Comparison of ENCODE assay signal across 1 cellular context in the genomic region with DNA sequence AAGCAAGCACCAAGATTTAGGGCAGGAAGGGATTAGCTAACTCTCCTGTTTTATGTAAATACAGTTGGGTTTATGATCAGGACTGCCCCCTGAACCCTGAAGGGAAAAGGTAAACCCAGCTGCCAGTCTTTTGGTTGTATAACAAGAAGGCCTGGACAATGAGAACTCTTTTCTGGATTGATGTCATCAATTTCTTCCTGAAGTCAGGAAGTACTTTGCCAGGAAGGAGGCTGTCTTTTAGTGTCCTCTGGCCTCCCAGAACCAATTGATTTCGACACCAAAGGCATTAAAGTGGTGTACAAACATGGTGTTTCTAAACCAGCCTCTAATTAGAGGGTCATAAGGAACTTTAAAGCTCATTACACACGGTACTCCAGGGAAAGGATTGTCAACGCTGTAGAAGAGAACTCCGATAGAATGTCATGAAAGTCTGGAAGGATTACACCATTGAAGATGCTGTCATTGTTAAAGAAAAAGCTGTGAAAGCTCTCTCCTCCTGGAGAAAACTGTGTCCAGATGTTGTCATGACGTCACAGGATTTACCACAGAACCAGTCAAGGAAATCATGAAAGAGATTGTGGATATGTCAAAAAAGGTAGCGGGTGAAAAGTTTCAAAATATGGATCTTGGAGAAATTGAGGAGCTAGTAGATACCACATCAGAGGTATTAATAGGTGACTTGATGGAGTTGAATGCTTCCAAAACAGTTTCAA.
TF ChIP-seq lines count a peak whose summit lies in the region.

No MANE protein-coding gene starts in this region.

TF ChIP-seq in HepG2, 621 proteins besides CTCF, POLR2A, EP300 and RAD21 (continued from another document and continues in another):
- TF ChIP-seq KAT8 (CRISPR knock-in tag; IDR thresholded peaks at IDR 0.05): peak; percentile 60; the same call in 1 of the 2 replicates
- TF ChIP-seq, protein P1, sequence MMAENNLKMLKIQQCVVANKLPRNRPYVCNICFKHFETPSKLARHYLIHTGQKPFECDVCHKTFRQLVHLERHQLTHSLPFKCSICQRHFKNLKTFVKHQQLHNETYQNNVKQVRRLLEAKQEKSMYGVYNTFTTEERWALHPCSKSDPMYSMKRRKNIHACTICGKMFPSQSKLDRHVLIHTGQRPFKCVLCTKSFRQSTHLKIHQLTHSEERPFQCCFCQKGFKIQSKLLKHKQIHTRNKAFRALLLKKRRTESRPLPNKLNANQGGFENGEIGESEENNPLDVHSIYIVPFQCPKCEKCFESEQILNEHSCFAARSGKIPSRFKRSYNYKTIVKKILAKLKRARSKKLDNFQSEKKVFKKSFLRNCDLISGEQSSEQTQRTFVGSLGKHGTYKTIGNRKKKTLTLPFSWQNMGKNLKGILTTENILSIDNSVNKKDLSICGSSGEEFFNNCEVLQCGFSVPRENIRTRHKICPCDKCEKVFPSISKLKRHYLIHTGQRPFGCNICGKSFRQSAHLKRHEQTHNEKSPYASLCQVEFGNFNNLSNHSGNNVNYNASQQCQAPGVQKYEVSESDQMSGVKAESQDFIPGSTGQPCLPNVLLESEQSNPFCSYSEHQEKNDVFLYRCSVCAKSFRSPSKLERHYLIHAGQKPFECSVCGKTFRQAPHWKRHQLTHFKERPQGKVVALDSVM (CRISPR knock-in tag; IDR thresholded peaks at IDR 0.05): peak; percentile 86
- TF ChIP-seq, protein P2, sequence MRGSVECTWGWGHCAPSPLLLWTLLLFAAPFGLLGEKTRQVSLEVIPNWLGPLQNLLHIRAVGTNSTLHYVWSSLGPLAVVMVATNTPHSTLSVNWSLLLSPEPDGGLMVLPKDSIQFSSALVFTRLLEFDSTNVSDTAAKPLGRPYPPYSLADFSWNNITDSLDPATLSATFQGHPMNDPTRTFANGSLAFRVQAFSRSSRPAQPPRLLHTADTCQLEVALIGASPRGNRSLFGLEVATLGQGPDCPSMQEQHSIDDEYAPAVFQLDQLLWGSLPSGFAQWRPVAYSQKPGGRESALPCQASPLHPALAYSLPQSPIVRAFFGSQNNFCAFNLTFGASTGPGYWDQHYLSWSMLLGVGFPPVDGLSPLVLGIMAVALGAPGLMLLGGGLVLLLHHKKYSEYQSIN (CRISPR knock-in tag; IDR thresholded peaks at IDR 0.05; ENCODE audit: borderline replicate concordance): no peak
- TF ChIP-seq TAF1 (CRISPR knock-in tag; IDR thresholded peaks at IDR 0.05): no peak
- TF ChIP-seq ZNF235 (CRISPR knock-in tag; IDR thresholded peaks at IDR 0.05; ENCODE audit: borderline replicate concordance): no peak
- TF ChIP-seq TRAFD1 (CRISPR knock-in tag; IDR thresholded peaks at IDR 0.05; ENCODE audit: borderline replicate concordance): no peak
- TF ChIP-seq HMG20B (CRISPR knock-in tag; conservative IDR thresholded peaks at IDR 0.05): 0 out of 2 replicates have a peak, but pooled peaks have one; percentile 33
- no peak for TF ChIP-seq GTF2F1 (IDR thresholded peaks at IDR 0.05; ENCODE audit: low read length)
- TF ChIP-seq, protein P3, sequence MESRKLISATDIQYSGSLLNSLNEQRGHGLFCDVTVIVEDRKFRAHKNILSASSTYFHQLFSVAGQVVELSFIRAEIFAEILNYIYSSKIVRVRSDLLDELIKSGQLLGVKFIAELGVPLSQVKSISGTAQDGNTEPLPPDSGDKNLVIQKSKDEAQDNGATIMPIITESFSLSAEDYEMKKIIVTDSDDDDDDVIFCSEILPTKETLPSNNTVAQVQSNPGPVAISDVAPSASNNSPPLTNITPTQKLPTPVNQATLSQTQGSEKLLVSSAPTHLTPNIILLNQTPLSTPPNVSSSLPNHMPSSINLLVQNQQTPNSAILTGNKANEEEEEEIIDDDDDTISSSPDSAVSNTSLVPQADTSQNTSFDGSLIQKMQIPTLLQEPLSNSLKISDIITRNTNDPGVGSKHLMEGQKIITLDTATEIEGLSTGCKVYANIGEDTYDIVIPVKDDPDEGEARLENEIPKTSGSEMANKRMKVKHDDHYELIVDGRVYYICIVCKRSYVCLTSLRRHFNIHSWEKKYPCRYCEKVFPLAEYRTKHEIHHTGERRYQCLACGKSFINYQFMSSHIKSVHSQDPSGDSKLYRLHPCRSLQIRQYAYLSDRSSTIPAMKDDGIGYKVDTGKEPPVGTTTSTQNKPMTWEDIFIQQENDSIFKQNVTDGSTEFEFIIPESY (CRISPR knock-in tag; IDR thresholded peaks at IDR 0.05): no peak
- no peak for TF ChIP-seq FOSL1 (CRISPR knock-in tag; IDR thresholded peaks at IDR 0.05; ENCODE audit: borderline replicate concordance)
- TF ChIP-seq ELF1 (CRISPR knock-in tag; IDR thresholded peaks at IDR 0.05): peak; percentile 78
- no peak for TF ChIP-seq ZSCAN22 (CRISPR knock-in tag; IDR thresholded peaks at IDR 0.05)
- TF ChIP-seq ZNF569 (CRISPR knock-in tag; IDR thresholded peaks at IDR 0.05; ENCODE audit: borderline replicate concordance): no peak
- TF ChIP-seq MLLT10 (CRISPR knock-in tag; IDR thresholded peaks at IDR 0.05): no peak
- TF ChIP-seq ZNF672 (CRISPR knock-in tag; IDR thresholded peaks at IDR 0.05): no peak
- TF ChIP-seq ATF3 (CRISPR knock-in tag; IDR thresholded peaks at IDR 0.05): peak; percentile 13
- no peak for TF ChIP-seq ZNF543 (CRISPR knock-in tag; IDR thresholded peaks at IDR 0.05)
- TF ChIP-seq KDM5B (CRISPR knock-in tag; IDR thresholded peaks at IDR 0.05; ENCODE audit: borderline replicate concordance): no peak
- no peak for TF ChIP-seq ZBTB42 (CRISPR knock-in tag; IDR thresholded peaks at IDR 0.05)
- no peak for TF ChIP-seq NFE2 (CRISPR knock-in tag; IDR thresholded peaks at IDR 0.05)
- TF ChIP-seq ZFP36 (IDR thresholded peaks at IDR 0.05; ENCODE audit: borderline replicate concordance, low read depth, low read length, partially characterized antibody): no peak
- TF ChIP-seq BORCS8-MEF2B (CRISPR knock-in tag; IDR thresholded peaks at IDR 0.05): no peak
- no peak for TF ChIP-seq THYN1 (CRISPR knock-in tag; IDR thresholded peaks at IDR 0.05; ENCODE audit: borderline replicate concordance, low read depth)
- no peak for TF ChIP-seq ZNF549 (CRISPR knock-in tag; IDR thresholded peaks at IDR 0.05)
- peak; percentile 36; the same call in 1 of the 2 replicates for TF ChIP-seq HMG20A (CRISPR knock-in tag; IDR thresholded peaks at IDR 0.05; ENCODE audit: borderline replicate concordance)
- TF ChIP-seq SIX1 (CRISPR knock-in tag; IDR thresholded peaks at IDR 0.05; ENCODE audit: borderline replicate concordance): peak; percentile 36; the same call in 1 of the 2 replicates
- TF ChIP-seq ZSCAN9 (CRISPR knock-in tag; IDR thresholded peaks at IDR 0.05; ENCODE audit: borderline replicate concordance): 0 out of 2 replicates have a peak, but pooled peaks have one; percentile 43
- TF ChIP-seq, protein P4, sequence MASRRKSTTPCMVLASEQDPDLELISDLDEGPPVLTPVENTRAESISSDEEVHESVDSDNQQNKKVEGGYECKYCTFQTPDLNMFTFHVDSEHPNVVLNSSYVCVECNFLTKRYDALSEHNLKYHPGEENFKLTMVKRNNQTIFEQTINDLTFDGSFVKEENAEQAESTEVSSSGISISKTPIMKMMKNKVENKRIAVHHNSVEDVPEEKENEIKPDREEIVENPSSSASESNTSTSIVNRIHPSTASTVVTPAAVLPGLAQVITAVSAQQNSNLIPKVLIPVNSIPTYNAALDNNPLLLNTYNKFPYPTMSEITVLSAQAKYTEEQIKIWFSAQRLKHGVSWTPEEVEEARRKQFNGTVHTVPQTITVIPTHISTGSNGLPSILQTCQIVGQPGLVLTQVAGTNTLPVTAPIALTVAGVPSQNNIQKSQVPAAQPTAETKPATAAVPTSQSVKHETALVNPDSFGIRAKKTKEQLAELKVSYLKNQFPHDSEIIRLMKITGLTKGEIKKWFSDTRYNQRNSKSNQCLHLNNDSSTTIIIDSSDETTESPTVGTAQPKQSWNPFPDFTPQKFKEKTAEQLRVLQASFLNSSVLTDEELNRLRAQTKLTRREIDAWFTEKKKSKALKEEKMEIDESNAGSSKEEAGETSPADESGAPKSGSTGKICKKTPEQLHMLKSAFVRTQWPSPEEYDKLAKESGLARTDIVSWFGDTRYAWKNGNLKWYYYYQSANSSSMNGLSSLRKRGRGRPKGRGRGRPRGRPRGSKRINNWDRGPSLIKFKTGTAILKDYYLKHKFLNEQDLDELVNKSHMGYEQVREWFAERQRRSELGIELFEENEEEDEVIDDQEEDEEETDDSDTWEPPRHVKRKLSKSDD (CRISPR knock-in tag; IDR thresholded peaks at IDR 0.05; ENCODE audit: low read depth): no peak
- peak; percentile 78 for TF ChIP-seq ZGPAT (CRISPR knock-in tag; IDR thresholded peaks at IDR 0.05)
- no peak for TF ChIP-seq ZNF333 (CRISPR knock-in tag; IDR thresholded peaks at IDR 0.05; ENCODE audit: borderline replicate concordance)
- no peak for TF ChIP-seq ZNF619 (CRISPR knock-in tag; IDR thresholded peaks at IDR 0.05)
- TF ChIP-seq EEA1 (CRISPR knock-in tag; IDR thresholded peaks at IDR 0.05; ENCODE audit: borderline replicate concordance): no peak
- no peak for TF ChIP-seq SIN3A (IDR thresholded peaks at IDR 0.05; ENCODE audit: borderline replicate concordance, low read depth, low read length)
- TF ChIP-seq EHMT2 (IDR thresholded peaks at IDR 0.05; ENCODE audit: borderline replicate concordance, low read depth, low read length): no peak
- TF ChIP-seq, protein P5, sequence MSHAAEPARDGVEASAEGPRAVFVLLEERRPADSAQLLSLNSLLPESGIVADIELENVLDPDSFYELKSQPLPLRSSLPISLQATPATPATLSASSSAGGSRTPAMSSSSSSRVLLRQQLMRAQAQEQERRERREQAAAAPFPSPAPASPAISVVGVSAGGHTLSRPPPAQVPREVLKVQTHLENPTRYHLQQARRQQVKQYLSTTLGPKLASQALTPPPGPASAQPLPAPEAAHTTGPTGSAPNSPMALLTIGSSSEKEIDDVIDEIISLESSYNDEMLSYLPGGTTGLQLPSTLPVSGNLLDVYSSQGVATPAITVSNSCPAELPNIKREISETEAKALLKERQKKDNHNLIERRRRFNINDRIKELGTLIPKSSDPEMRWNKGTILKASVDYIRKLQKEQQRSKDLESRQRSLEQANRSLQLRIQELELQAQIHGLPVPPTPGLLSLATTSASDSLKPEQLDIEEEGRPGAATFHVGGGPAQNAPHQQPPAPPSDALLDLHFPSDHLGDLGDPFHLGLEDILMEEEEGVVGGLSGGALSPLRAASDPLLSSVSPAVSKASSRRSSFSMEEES (CRISPR knock-in tag; IDR thresholded peaks at IDR 0.05): peak; percentile 26; the same call in 1 of the 2 replicates
- peak; percentile 57; the same call in 1 of the 2 replicates for TF ChIP-seq RCOR2 (CRISPR knock-in tag; IDR thresholded peaks at IDR 0.05)
- TF ChIP-seq TCF12 (IDR thresholded peaks at IDR 0.05): no peak
- TF ChIP-seq TCF12 (CRISPR knock-in tag; IDR thresholded peaks at IDR 0.05): peak; percentile 78; the same call in 1 of the 2 replicates
- no peak for TF ChIP-seq ZNF446 (CRISPR knock-in tag; IDR thresholded peaks at IDR 0.05)
- peak; percentile 35; the same call in 1 of the 2 replicates for TF ChIP-seq SALL1 (CRISPR knock-in tag; IDR thresholded peaks at IDR 0.05)
- no peak for TF ChIP-seq TRIM22 (IDR thresholded peaks at IDR 0.05)
- TF ChIP-seq, protein P6, sequence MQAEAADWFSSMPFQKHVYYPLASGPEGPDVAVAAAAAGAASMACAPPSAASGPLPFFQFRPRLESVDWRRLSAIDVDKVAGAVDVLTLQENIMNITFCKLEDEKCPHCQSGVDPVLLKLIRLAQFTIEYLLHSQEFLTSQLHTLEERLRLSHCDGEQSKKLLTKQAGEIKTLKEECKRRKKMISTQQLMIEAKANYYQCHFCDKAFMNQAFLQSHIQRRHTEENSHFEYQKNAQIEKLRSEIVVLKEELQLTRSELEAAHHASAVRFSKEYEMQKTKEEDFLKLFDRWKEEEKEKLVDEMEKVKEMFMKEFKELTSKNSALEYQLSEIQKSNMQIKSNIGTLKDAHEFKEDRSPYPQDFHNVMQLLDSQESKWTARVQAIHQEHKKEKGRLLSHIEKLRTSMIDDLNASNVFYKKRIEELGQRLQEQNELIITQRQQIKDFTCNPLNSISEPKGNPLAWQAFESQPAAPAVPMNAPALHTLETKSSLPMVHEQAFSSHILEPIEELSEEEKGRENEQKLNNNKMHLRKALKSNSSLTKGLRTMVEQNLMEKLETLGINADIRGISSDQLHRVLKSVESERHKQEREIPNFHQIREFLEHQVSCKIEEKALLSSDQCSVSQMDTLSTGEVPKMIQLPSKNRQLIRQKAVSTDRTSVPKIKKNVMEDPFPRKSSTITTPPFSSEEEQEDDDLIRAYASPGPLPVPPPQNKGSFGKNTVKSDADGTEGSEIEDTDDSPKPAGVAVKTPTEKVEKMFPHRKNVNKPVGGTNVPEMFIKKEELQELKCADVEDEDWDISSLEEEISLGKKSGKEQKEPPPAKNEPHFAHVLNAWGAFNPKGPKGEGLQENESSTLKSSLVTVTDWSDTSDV (CRISPR knock-in tag; IDR thresholded peaks at IDR 0.05): no peak
- no peak for TF ChIP-seq ZNF33B (CRISPR knock-in tag; IDR thresholded peaks at IDR 0.05)
- peak; percentile 57; the same call in 1 of the 2 replicates for TF ChIP-seq DPF2 (CRISPR knock-in tag; IDR thresholded peaks at IDR 0.05; ENCODE audit: borderline replicate concordance, low read depth)
